7 cellular contexts compared by ENCODE assay signal in the genomic region with DNA sequence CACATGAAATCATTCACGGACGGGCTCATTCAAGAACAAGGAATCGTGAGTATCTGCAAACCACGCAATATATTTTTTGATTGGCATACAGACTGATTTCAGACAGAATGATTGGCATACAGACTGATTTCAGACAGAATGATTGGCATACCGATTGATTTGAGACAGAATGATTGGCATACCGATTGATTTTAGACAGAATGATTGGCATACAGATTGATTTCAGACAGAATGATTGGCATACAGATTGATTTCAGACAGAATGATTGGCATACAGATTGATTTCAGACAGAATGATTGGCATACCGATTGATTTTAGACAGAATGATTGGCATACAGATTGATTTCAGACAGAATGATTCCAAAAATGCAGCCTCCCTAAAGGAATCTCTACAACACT. TPM values are rescaled to one million over a fixed set of nuclear protein-coding genes. Genes with fewer than 3 reads are reported as not detected.
"Had no signal": no experiment of that assay in that cellular context is flagged by ENCODE, and none has a peak within 500 bp of the region (broad histone marks: within the 10 kb centered on the region; RNA-seq: fewer than 3 reads in every experiment).

No MANE protein-coding gene starts in this region.

RNA-seq across cellular contexts. Expression of gene VIPR2, which starts 12.0 kb away (rescaled TPM):
- total RNA-seq: OCI-LY7, PC-3, PC-9, RPMI7951, SJSA1, SK-MEL-5 had no signal
- polyA plus RNA-seq: SK-N-SH had no signal
